ENCODE assay signal across 32 cellular contexts in genomic region chr11:5666396-5666780, GRCh38. TPM values are rescaled to one million over a fixed set of nuclear protein-coding genes. Genes with fewer than 3 reads are reported as not detected.
DNase-seq lines count a peak whose midpoint lies in the region; TF ChIP-seq lines count a peak whose summit lies in the region.
"Had no signal": no experiment of that assay in that cellular context is flagged by ENCODE, and none has a peak within 500 bp of the region (broad histone marks: within the 10 kb centered on the region; RNA-seq: fewer than 3 reads in every experiment).

No MANE protein-coding gene starts in this region.

- H3K4me2 ChIP-seq in mesendoderm (ENCODE audit: low read length) = no peak overlapping the region
- H3K4me2 ChIP-seq in neural progenitor cell = no peak overlapping the region

- H3K56ac ChIP-seq in mesendoderm (ENCODE audit: low read length) = no peak overlapping the region

- no peak for DNase-seq in CD4-positive, alpha-beta memory T cell
- DNase-seq in choroid plexus epithelial cell (ENCODE audit: low read depth) (peak; percentile 65), mesendoderm (peak; percentile 45), caudate nucleus (lab: John Stamatoyannopoulos, UW) (no peak), RPMI8226 (no peak), neural progenitor cell (ENCODE audit: low spot score) (no peak), medulla oblongata (ENCODE audit: extremely low spot score) (no peak)
- DNase-seq: ACHN; activated CD4-positive, alpha-beta T cell treated with anti-CD3 and anti-CD28 coated beads for 1 hour; activated CD8-positive, alpha-beta T cell treated with anti-CD3 and anti-CD28 coated beads, Interleukin-2, amount 10 ng/mL, durations not matched to agents 7 days and 5 days; activated effector memory CD4-positive, alpha-beta T cell treated with anti-CD3 and anti-CD28 coated beads, Interleukin-2, amount 50 U/mL, for 16 hours; activated T-cell treated with anti-CD3 and anti-CD28 coated beads for 4 hours; BE2C; cortex of kidney; DND-41; effector memory CD8-positive, alpha-beta T cell; H9; hippocampal formation; immature natural killer cell; midbrain; naive thymus-derived CD8-positive, alpha-beta T cell; NCI-H1105; NCI-H1930; NCI-H2227 treated with DMSO at 0.1 percent for 48 hours; NCI-H82; occipital lobe; small intestine; T-helper 2 cell; transverse colon had no signal

- no peak overlapping the region for H3K4me3 Mint-ChIP-seq in CD4-positive, alpha-beta memory T cell
- H3K4me3 Mint-ChIP-seq in neural progenitor cell = no peak overlapping the region
- H3K4me3 Mint-ChIP-seq: activated CD8-positive, alpha-beta T cell treated with anti-CD3 and anti-CD28 coated beads, Interleukin-2, amount 10 ng/mL, durations not matched to agents 7 days and 5 days; effector memory CD8-positive, alpha-beta T cell; H9; immature natural killer cell; naive thymus-derived CD8-positive, alpha-beta T cell had no signal

- peaks cover 22% of the 10 kb centered on the region for H3K36me3 ChIP-seq in CD4-positive, alpha-beta memory T cell (ENCODE audit: insufficient read depth, low read length)
- H3K36me3 ChIP-seq in HEK293 (ENCODE audit: control insufficient read depth in 2 of 2, insufficient read depth in 1 of 2, low read length in 2 of 2) (peaks cover 0 to 35% of the 10 kb centered on the region in 2 experiments; a peak in 1 of 3 replicates), mesendoderm (ENCODE audit: control insufficient read depth, insufficient read depth, low read length) (no peaks in the 10 kb centered on the region), neural progenitor cell (no peaks in the 10 kb centered on the region)
- H3K36me3 ChIP-seq: BE2C had no signal

- CTCF ChIA-PET in CD4-positive, alpha-beta memory T cell (lab: Charles Lee; ENCODE audit: partially characterized antibody) = no interaction called here
- CTCF ChIA-PET in HEK293 (lab: Yijun Ruan, JAX) = no interaction called here

- no peak overlapping the region for H3K23ac ChIP-seq in mesendoderm (ENCODE audit: low read length)

- no peaks in the 10 kb centered on the region for H3K4me1 ChIP-seq in CD4-positive, alpha-beta memory T cell (ENCODE audit: insufficient read depth, low read length)
- no peaks in the 10 kb centered on the region for H3K4me1 ChIP-seq in HEK293 (ENCODE audit: control insufficient read depth, insufficient read depth, low read length)
- H3K4me1 ChIP-seq in mesendoderm (ENCODE audit: control insufficient read depth, low read depth, low read length) = peaks cover 2% of the 10 kb centered on the region
- no peaks in the 10 kb centered on the region for H3K4me1 ChIP-seq in neural progenitor cell
- H3K4me1 ChIP-seq: BE2C, gastroesophageal sphincter, transverse colon had no signal

- H3K9ac ChIP-seq in mesendoderm (ENCODE audit: low read length) = no peak overlapping the region
- no peak overlapping the region for H3K9ac ChIP-seq in neural progenitor cell

- no peak overlapping the region for H3K27ac ChIP-seq in CD4-positive, alpha-beta memory T cell (ENCODE audit: low read depth, low read length)
- H3K27ac ChIP-seq in HEK293 (ENCODE audit: extremely low read depth, low read depth, low read length) (no peak overlapping the region), mesendoderm (ENCODE audit: low read depth, low read length) (no peak overlapping the region), caudate nucleus (ENCODE audit: low read depth, low read length) (no peak overlapping the region), neural progenitor cell (no peak overlapping the region)
- H3K27ac ChIP-seq: gastroesophageal sphincter, transverse colon had no signal

- no peak overlapping the region for H2BK15ac ChIP-seq in mesendoderm (replicated peaks; ENCODE audit: low read depth)

- H3K4me1 Mint-ChIP-seq in CD4-positive, alpha-beta memory T cell = peaks cover 0 to 1% (median 0%) of the 10 kb centered on the region in 4 donors
- H3K4me1 Mint-ChIP-seq in neural progenitor cell = no peaks in the 10 kb centered on the region
- H3K4me1 Mint-ChIP-seq: H9, immature natural killer cell had no signal

- H4K5ac ChIP-seq in mesendoderm (ENCODE audit: low read length) = no peak overlapping the region

- H4K20me1 ChIP-seq in neural progenitor cell (ENCODE audit: low read depth) = no peaks in the 10 kb centered on the region

- H3K36me3 Mint-ChIP-seq in CD4-positive, alpha-beta memory T cell = peaks cover 26 to 29% of the 10 kb centered on the region in 2 donors
- H3K36me3 Mint-ChIP-seq in neural progenitor cell = peaks cover 21% of the 10 kb centered on the region

- H3K27me3 ChIP-seq in CD4-positive, alpha-beta memory T cell (ENCODE audit: insufficient read depth, low read length) = no peaks in the 10 kb centered on the region
- H3K27me3 ChIP-seq in mesendoderm (ENCODE audit: insufficient read depth, low read length, poor library complexity) = no peaks in the 10 kb centered on the region
- H3K27me3 ChIP-seq in neural progenitor cell = no peaks in the 10 kb centered on the region
- H3K27me3 ChIP-seq: BE2C, gastroesophageal sphincter, transverse colon had no signal

- no peak overlapping the region for H3K18ac ChIP-seq in mesendoderm (ENCODE audit: low read length)

- WGBS in mesendoderm (ENCODE audit: extremely low coverage, insufficient coverage, low lambda C conversion rate) = no CpG with 5 or more reads among the region's 6 CpGs

- POLR2A ChIA-PET in CD4-positive, alpha-beta memory T cell (lab: Charles Lee; ENCODE audit: partially characterized antibody) = no interaction called here
- POLR2A ChIA-PET in HEK293 (lab: Yijun Ruan, JAX) = no interaction called here

- H3K79me2 ChIP-seq in mesendoderm (ENCODE audit: control insufficient read depth, insufficient read depth, low read length) = no peaks in the 10 kb centered on the region
- H3K79me2 ChIP-seq in neural progenitor cell (ENCODE audit: low read depth) = no peaks in the 10 kb centered on the region

- H3K79me1 ChIP-seq in mesendoderm (ENCODE audit: low read length) = no peaks in the 10 kb centered on the region

- no peak overlapping the region for H3K4ac ChIP-seq in mesendoderm (ENCODE audit: low read depth, low read length)

- H3K27ac Mint-ChIP-seq in CD4-positive, alpha-beta memory T cell = peak overlapping the region in 4 of 7 donors; percentile 7 to 64 (median 20)
- no peak overlapping the region for H3K27ac Mint-ChIP-seq in neural progenitor cell
- H3K27ac Mint-ChIP-seq: activated CD8-positive, alpha-beta T cell treated with anti-CD3 and anti-CD28 coated beads, Interleukin-2, amount 10 ng/mL, durations not matched to agents 7 days and 5 days; effector memory CD8-positive, alpha-beta T cell had no signal

- H2AFZ ChIP-seq in neural progenitor cell (replicated peaks) = no peak overlapping the region

- no peaks in the 10 kb centered on the region for H3K9me3 Mint-ChIP-seq in CD4-positive, alpha-beta memory T cell
- no peaks in the 10 kb centered on the region for H3K9me3 Mint-ChIP-seq in neural progenitor cell
- H3K9me3 Mint-ChIP-seq: effector memory CD8-positive, alpha-beta T cell; H9; naive thymus-derived CD8-positive, alpha-beta T cell had no signal

- no peak overlapping the region for H2BK5ac ChIP-seq in mesendoderm (ENCODE audit: low read length)

- no peak overlapping the region for H2AK5ac ChIP-seq in mesendoderm (ENCODE audit: low read length)

- H3K9me3 ChIP-seq in CD4-positive, alpha-beta memory T cell (ENCODE audit: control insufficient read depth in 1 of 2, low read length in 2 of 2) = no peaks in the 10 kb centered on the region
- H3K9me3 ChIP-seq in HEK293 (ENCODE audit: control insufficient read depth, insufficient read depth, low read depth, low read length) (no peaks in the 10 kb centered on the region), neural progenitor cell (ENCODE audit: low read depth) (no peaks in the 10 kb centered on the region)
- H3K9me3 ChIP-seq: BE2C, gastroesophageal sphincter, transverse colon had no signal

- no peaks in the 10 kb centered on the region for H3F3A ChIP-seq in neural progenitor cell (ENCODE audit: low read depth)

- TF ChIP-seq CTCF in HEK293 (tag by site-specific recombination; IDR thresholded peaks at IDR 0.05) (no peak), choroid plexus epithelial cell (conservative IDR thresholded peaks at IDR 0.05; ENCODE audit: low read depth, low read length) (no peak), neural progenitor cell (IDR thresholded peaks at IDR 0.05) (no peak)

- H3K4me3 ChIP-seq in CD4-positive, alpha-beta memory T cell (ENCODE audit: low read length in 2 of 2) = no peak overlapping the region
- H3K4me3 ChIP-seq in HEK293 (ENCODE audit: low read depth, low read length) (no peak overlapping the region), choroid plexus epithelial cell (ENCODE audit: low read depth, low read length) (no peak overlapping the region), mesendoderm (ENCODE audit: low read length) (no peak overlapping the region), neural progenitor cell (no peak overlapping the region)
- H3K4me3 ChIP-seq: gastroesophageal sphincter, K562, transverse colon had no signal

- intact Hi-C loops in CD4-positive, alpha-beta memory T cell (cut with micrococcal nuclease) = no loop called here

- H4K8ac ChIP-seq in mesendoderm (ENCODE audit: low read depth, low read length) = no peak overlapping the region

- H2BK120ac ChIP-seq in mesendoderm (ENCODE audit: low read depth, low read length) = no peak overlapping the region

- no peaks in the 10 kb centered on the region for H3K27me3 Mint-ChIP-seq in CD4-positive, alpha-beta memory T cell
- no peaks in the 10 kb centered on the region for H3K27me3 Mint-ChIP-seq in neural progenitor cell (ENCODE audit: insufficient read depth, low read depth)
- H3K27me3 Mint-ChIP-seq: effector memory CD8-positive, alpha-beta T cell; naive thymus-derived CD8-positive, alpha-beta T cell had no signal

TF ChIP-seq in HEK293, 187 proteins besides CTCF, POLR2A, EP300 and RAD21 (continues in another document):
- TF ChIP-seq ZNF473 (tag by site-specific recombination; IDR thresholded peaks at IDR 0.05) = no peak

RNA-seq across cellular contexts. Expression of gene TRIM5, which starts 18.5 kb away (rescaled TPM):
- 10 to 100 TPM; 33.9 to 35.5 TPM for total RNA-seq in CD4-positive, alpha-beta memory T cell
- polyA plus RNA-seq in CD4-positive, alpha-beta memory T cell = 1 to 10 TPM; 9.1 to 9.5 TPM
- polyA plus RNA-seq in mesendoderm (2013, experiment 1 of 2) = 21.1 TPM
- 21.2 TPM for polyA plus RNA-seq in mesendoderm (2013, experiment 2 of 2)
- total RNA-seq in neural progenitor cell (ENCODE audit: low replicate concordance) = 24.5 and 26.7 TPM in 2 replicates

RNA-seq across cellular contexts. Expression of gene TRIM22, which starts 23.2 kb away (rescaled TPM):
- 100 to 1,000 TPM; 349 to 353 TPM for total RNA-seq in CD4-positive, alpha-beta memory T cell
- 100 to 1,000 TPM; 187 to 190 TPM for polyA plus RNA-seq in CD4-positive, alpha-beta memory T cell
- 2.8 TPM for polyA plus RNA-seq in mesendoderm (2013, experiment 1 of 2)
- 3.0 TPM for polyA plus RNA-seq in mesendoderm (2013, experiment 2 of 2)
- total RNA-seq in neural progenitor cell (ENCODE audit: low replicate concordance) = 15.1 and 21.3 TPM in 2 replicates

RNA-seq across cellular contexts. Expression of gene TRIM34, which starts 41.6 kb away (rescaled TPM):
- 10 to 100 TPM; 10.4 to 11.6 TPM for total RNA-seq in CD4-positive, alpha-beta memory T cell
- 10 to 100 TPM in 1 of 2 donors, 1 to 10 TPM in 1; 9.6 to 20.2 TPM for polyA plus RNA-seq in CD4-positive, alpha-beta memory T cell
- polyA plus RNA-seq in mesendoderm (2013, experiment 1 of 2) = 0.72 TPM
- 0.63 TPM for polyA plus RNA-seq in mesendoderm (2013, experiment 2 of 2)
- 4.1 and 4.5 TPM in 2 replicates for total RNA-seq in neural progenitor cell (ENCODE audit: low replicate concordance)

Comparison
In these comparisons a context has a peak if more than half of its experiments do, and no peak if none do; other contexts are left out.
1. DNase-seq: peak in choroid plexus epithelial cell (single experiment) and mesendoderm (single experiment); none in CD4-positive, alpha-beta memory T cell (0 of 5), caudate nucleus (0 of 61), RPMI8226 (single experiment), neural progenitor cell (single experiment) and medulla oblongata (single experiment).
2. RNA of gene TRIM22, which starts 23.2 kb away (total RNA-seq): 349 to 353 TPM in CD4-positive, alpha-beta memory T cell; 15.1 to 21.3 TPM in neural progenitor cell; every median in the first group is over 10 times any median in the second.